In genomic region chr20:21048841-21049273, GRCh38 we compare ENCODE assay signal across 8 cellular contexts. TPM values are rescaled to one million over a fixed set of nuclear protein-coding genes. Genes with fewer than 3 reads are reported as not detected.
A peak's percentile ranks its signal among the peaks of the same experiment; 100 is the strongest.
DNase-seq lines count a peak whose midpoint lies in the region; ATAC-seq, FAIRE-seq and TF ChIP-seq lines count a peak whose summit lies in the region.

No MANE protein-coding gene starts in this region.

- no peaks in the 10 kb centered on the region for H3K4me1 ChIP-seq in K562 (replicated peaks in 1 of 2; ENCODE audit: control insufficient read depth in 2 of 2, insufficient read depth in 2 of 2, low read length in 2 of 2)

- no peaks in the 10 kb centered on the region for H3K36me3 ChIP-seq in K562 (ENCODE audit: control insufficient read depth, insufficient read depth, low read length)

- TF ChIP-seq POLR2A in K562 (conservative IDR thresholded peaks at IDR 0.05), result no peak

- in situ Hi-C loops in K562 (cut with MboI), result no loop called here

- WGBS in K562 (ENCODE audit: insufficient coverage, low coverage, missing lambda C conversion rate), result 43% methylated on average over 5 of the region's 5 CpGs

- H3K9ac ChIP-seq in K562 (ENCODE audit: insufficient read depth in 1 of 2, low read depth in 2 of 2, low read length in 2 of 2), result no peak overlapping the region

- no peaks in the 10 kb centered on the region for H3K9me1 ChIP-seq in K562 (ENCODE audit: control insufficient read depth, insufficient read depth, low read length)

- intact Hi-C loops in K562 (cut with micrococcal nuclease), result loop anchor here (5.0 kb wide), 2 partner anchors 187 to 458 kb away; no protein-coding TSS in a partner anchor

- no peak overlapping the region for H3K4me3 ChIP-seq in K562

- FAIRE-seq in K562 (lab: Jason Lieb, UNC), result no peak

- peak; percentile 70 for DNase-seq in ELF-1 (ENCODE audit: low read depth, low spot score)
- peak in 4 of 5 donors; percentile 14 to 33 (median 24) for DNase-seq in T-helper 1 cell
- DNase-seq in K562 (ENCODE audit: extremely low read depth in 1 of 4, low spot score in 3 of 4), result peak; percentile 51 to 74 (median 70)
- peak; percentile 13 for DNase-seq in midbrain (lab: John Stamatoyannopoulos, UW)
- DNase-seq in NCI-H2227 treated with DMSO at 0.1 percent for 48 hours (lab: John Stamatoyannopoulos, UW), result no peak

- BruUV-seq in K562 (replicated peaks; lab: Mats Ljungman, UMichigan), result no TSS peak

- H3K27me3 ChIP-seq in K562 (ENCODE audit: control insufficient read depth in 2 of 2, insufficient read depth in 2 of 2, low read length in 2 of 2), result peaks cover 0 to 5% of the 10 kb centered on the region in 2 experiments; a peak in 2 of 5 replicates

- TF ChIP-seq CTCF in K562 (IDR thresholded peaks at IDR 0.05 in 2 of 3, conservative IDR thresholded peaks at IDR 0.05 in 1 of 3; ENCODE audit: insufficient read depth in 2 of 3, low read depth in 1 of 3, low read length in 3 of 3), result peak; percentile 67 to 79 (median 71)

- no peaks in the 10 kb centered on the region for H3K79me2 ChIP-seq in K562 (ENCODE audit: control insufficient read depth, insufficient read depth, low read length)

- TF ChIP-seq RAD21 in K562 (CRISPR knock-in tag; conservative IDR thresholded peaks at IDR 0.05 in 1 of 2, IDR thresholded peaks at IDR 0.05 in 1 of 2), result peak; percentile 35 to 62; a peak in 3 of 4 replicates

- H2AFZ ChIP-seq in K562 (ENCODE audit: low read depth, low read length), result no peak overlapping the region

- H3K4me2 ChIP-seq in K562 (ENCODE audit: insufficient read depth, low read length), result no peak overlapping the region

- no peak for TF ChIP-seq EP300 in K562 (IDR thresholded peaks at IDR 0.05; ENCODE audit: low read length)

- CTCF ChIA-PET in K562 (lab: Yijun Ruan, JAX; ENCODE audit: low intra/inter-chr PET ratio), result interaction anchor here (0.9 kb wide), 1 partner anchor 77 kb away, joined by 3 read pairs; the partner anchor contains the start of gene KIZ

- POLR2A ChIA-PET in K562 (lab: Yijun Ruan, JAX), result interaction anchor here (0.6 to 0.9 kb wide), 2 partner anchors 21 to 26 kb away, joined by 3 read pairs; no protein-coding TSS in a partner anchor

- no peaks in the 10 kb centered on the region for H3K9me3 ChIP-seq in K562 (replicated peaks; ENCODE audit: control insufficient read depth, insufficient read depth, low read depth, low read length)

- H4K20me1 ChIP-seq in K562 (replicated peaks; ENCODE audit: control insufficient read depth, insufficient read depth, low read length), result no peaks in the 10 kb centered on the region

- peak; percentile 56 for ATAC-seq in HG03139 (IDR thresholded peaks at IDR 0.05; ENCODE audit: unreplicated experiment)
- ATAC-seq in K562, result peak; percentile 96
- no peak for ATAC-seq in HG03442 (IDR thresholded peaks at IDR 0.05; ENCODE audit: unreplicated experiment)
- ATAC-seq in GM18907 (IDR thresholded peaks at IDR 0.05; ENCODE audit: unreplicated experiment), result no peak

- no peak overlapping the region for H3K27ac ChIP-seq in K562 (ENCODE audit: extremely low read depth, low read depth, low read length)

TF ChIP-seq in K562, 482 proteins besides CTCF, POLR2A, EP300 and RAD21:
- no peak for TF ChIP-seq MECOM (CRISPR knock-in tag; IDR thresholded peaks at IDR 0.05)
- TF ChIP-seq SMC3 (conservative IDR thresholded peaks at IDR 0.05; ENCODE audit: insufficient read depth, low read depth, low read length), result peak; percentile 70
- TF ChIP-seq KAT7 (CRISPR knock-in tag; IDR thresholded peaks at IDR 0.05; ENCODE audit: borderline replicate concordance), result no peak
- TF ChIP-seq ZNF717 (CRISPR knock-in tag; IDR thresholded peaks at IDR 0.05), result no peak
- TF ChIP-seq JUNB (CRISPR knock-in tag; conservative IDR thresholded peaks at IDR 0.05), result no peak
- TF ChIP-seq XRCC5 (IDR thresholded peaks at IDR 0.05; ENCODE audit: low read depth, low read length), result 0 out of 2 replicates have a peak, but pooled peaks have one; percentile 34
- no peak for TF ChIP-seq ARHGAP35 (IDR thresholded peaks at IDR 0.05; ENCODE audit: partially characterized antibody)

RNA-seq across cellular contexts. Expression of gene LINC00237, which starts 57.3 kb away (rescaled TPM):
- total RNA-seq in K562 (2011; cell fraction: chromatin; rRNA removed; ENCODE audit: low replicate concordance), result not detected in 2 replicates
- not detected in 2 replicates for total RNA-seq in K562 (2011; cell fraction: nucleolus; rRNA removed)
- not detected in 2 replicates for total RNA-seq in K562 (2011; cell fraction: nucleoplasm; rRNA removed)
- not detected in 2 replicates for total RNA-seq in K562 (2014; rRNA removed)
- not detected in 2 replicates for total RNA-seq in K562 (2014; rRNA removed; fragmentation: Illumina TruSeq; extraction: Trizol)
- total RNA-seq in K562 (2015; rRNA removed; fragmentation: Illumina TruSeq; extraction: Trizol), result not detected in 2 replicates
- total RNA-seq in K562 (2021), result not detected in 2 replicates
- not detected in 2 replicates for polyA plus RNA-seq in K562 (2011; rRNA removed)
- polyA plus RNA-seq in K562 (2011; cell fraction: cytosol; rRNA removed), result not detected in 2 replicates
- polyA plus RNA-seq in K562 (2011; cell fraction: nucleus; rRNA removed), result not detected in 2 replicates
- not detected in 2 replicates for polyA plus RNA-seq in K562 (2012)
- polyA plus RNA-seq in K562 (2014; fragmentation: Illumina TruSeq; extraction: Trizol), result not detected in 2 replicates
- not detected for polyA plus RNA-seq in K562 (2014; fragmentation: Nextera tagmentation; extraction: Ambion mirVana)
- not detected in 2 replicates for polyA plus RNA-seq in K562 (2014; rRNA removed)
- polyA minus RNA-seq in K562 (2011; rRNA and poly(A)+ RNA removed), result not detected in 2 replicates
- not detected in 2 replicates for polyA minus RNA-seq in K562 (2011; cell fraction: cytosol; rRNA and poly(A)+ RNA removed)
- not detected in 2 replicates for polyA minus RNA-seq in K562 (2011; cell fraction: nucleus; rRNA and poly(A)+ RNA removed)

Comparison
In these comparisons a context has a peak if more than half of its experiments do, and no peak if none do; other contexts are left out.
1. ATAC-seq: peak in HG03139 (single experiment) and K562 (single experiment); none in HG03442 (single experiment) and GM18907 (single experiment).